8 cellular contexts compared by ENCODE assay signal in genomic region chr17:49193513-49194296, GRCh38. TPM values are rescaled to one million over a fixed set of nuclear protein-coding genes. Genes with fewer than 3 reads are reported as not detected.
DNase-seq lines count a peak whose midpoint lies in the region; ATAC-seq and TF ChIP-seq lines count a peak whose summit lies in the region.

No MANE protein-coding gene starts in this region.

- no peaks in the 10 kb centered on the region for H3F3A ChIP-seq in GM23248 (ENCODE audit: insufficient read depth)

- peak overlapping the region; percentile 93 for H2AFZ ChIP-seq in GM23248

- POLR2A ChIA-PET in CD8-positive, alpha-beta T cell (lab: Charles Lee): interaction anchor here (1.3 to 5.1 kb wide), 6 partner anchors 10 to 168 kb away, joined by 5 to 99 read pairs (median 19); partner anchors contain the start of genes ABI3, GNGT2, PHOSPHO1 and ZNF652

- no peak for ATAC-seq in CD8-positive, alpha-beta T cell
- no peak for ATAC-seq in HG02852 (IDR thresholded peaks at IDR 0.05; ENCODE audit: unreplicated experiment)

- no peaks in the 10 kb centered on the region for H3K79me2 ChIP-seq in GM23248 (ENCODE audit: insufficient read depth)

- no peaks in the 10 kb centered on the region for H4K20me1 ChIP-seq in GM23248 (ENCODE audit: insufficient read depth)

- H3K4me3 ChIP-seq in CD8-positive, alpha-beta T cell (ENCODE audit: low read depth, low read length): peak overlapping the region; percentile 68
- H3K4me3 ChIP-seq in GM23248: peak overlapping the region; percentile 87
- peak overlapping the region; percentile 78 to 87 for H3K4me3 ChIP-seq in right atrium auricular region

- H3K4me3 Mint-ChIP-seq in CD8-positive, alpha-beta T cell: peak overlapping the region; percentile 97

- H3K9me3 ChIP-seq in CD8-positive, alpha-beta T cell (ENCODE audit: low read length): no peaks in the 10 kb centered on the region
- H3K9me3 ChIP-seq in GM23248 (ENCODE audit: low read depth) (no peaks in the 10 kb centered on the region), right atrium auricular region (no peaks in the 10 kb centered on the region)

- no peaks in the 10 kb centered on the region for H3K9me2 ChIP-seq in GM23248 (ENCODE audit: insufficient read depth)

- peak overlapping the region; percentile 86 for H3K9ac ChIP-seq in GM23248

- H3K27ac ChIP-seq in CD8-positive, alpha-beta T cell (ENCODE audit: low read depth, low read length): peak overlapping the region; percentile 62
- H3K27ac ChIP-seq in GM23248 (peak overlapping the region; percentile 87), right atrium auricular region (peak overlapping the region; percentile 97 to 99)

- H3K4me2 ChIP-seq in GM23248 (ENCODE audit: unreplicated experiment): peak overlapping the region; percentile 79

- H3K4me1 Mint-ChIP-seq in CD8-positive, alpha-beta T cell (ENCODE audit: low read depth): peaks cover 29% of the 10 kb centered on the region

- in situ Hi-C loops in GM23248 (cut with MboI): no loop called here

- peaks cover 6% of the 10 kb centered on the region for H3K36me3 Mint-ChIP-seq in CD8-positive, alpha-beta T cell

- DNase-seq in CD8-positive, alpha-beta T cell: peak in 1 of 7 experiments; percentile 27
- DNase-seq in GM23248: peak; percentile 70
- peak; percentile 21 to 57 for DNase-seq in NOMO-1 (lab: John Stamatoyannopoulos, UW; ENCODE audit: unreplicated experiment in 2 of 2)
- peak in 49 of 56 donors; percentile 9 to 88 (median 56) for DNase-seq in amygdala (lab: John Stamatoyannopoulos, UW)
- DNase-seq in right atrium auricular region (ENCODE audit: low spot score): peak; percentile 69
- peak; percentile 76 for DNase-seq in pons (ENCODE audit: low spot score)
- no peak for DNase-seq in posterior vena cava (ENCODE audit: low spot score)

- CTCF ChIA-PET in CD8-positive, alpha-beta T cell (lab: Charles Lee): interaction anchor here (0.5 to 12.1 kb wide), 7 partner anchors 11 to 202 kb away, joined by 3 to 187 read pairs (median 11); partner anchors contain the start of gene PHOSPHO1

- H3K27me3 Mint-ChIP-seq in CD8-positive, alpha-beta T cell (ENCODE audit: low read depth): no peaks in the 10 kb centered on the region

- H3K27me3 ChIP-seq in CD8-positive, alpha-beta T cell (ENCODE audit: insufficient read depth, low read length): no peaks in the 10 kb centered on the region
- H3K27me3 ChIP-seq in GM23248 (replicated peaks; ENCODE audit: insufficient read depth): no peaks in the 10 kb centered on the region
- H3K27me3 ChIP-seq in right atrium auricular region: no peaks in the 10 kb centered on the region

- H3K27ac Mint-ChIP-seq in CD8-positive, alpha-beta T cell: peak overlapping the region; percentile 100

- intact Hi-C loops in CD8-positive, alpha-beta T cell (cut with DNase I, micrococcal nuclease): loop anchor here (1.0 to 10.0 kb wide), 8 partner anchors 16 to 751 kb away; partner anchors contain the start of genes PHB1 (in 1 of the 2), UBE2Z (in 1 of the 2) and ZNF652 (in 1 of the 2)
- intact Hi-C loops in posterior vena cava (cut with DNase I): loop anchor here in 1 of 2 donors (5.0 kb wide), 1 partner anchor 301 kb away; the partner anchor contains the start of gene ATP5MC1

- H3K4me1 ChIP-seq in CD8-positive, alpha-beta T cell (ENCODE audit: insufficient read depth, low read length): peaks cover 11% of the 10 kb centered on the region
- H3K4me1 ChIP-seq in GM23248 (ENCODE audit: insufficient read depth) (no peaks in the 10 kb centered on the region), right atrium auricular region (peaks cover 0 to 4% of the 10 kb centered on the region in 2 donors)

- TF ChIP-seq CTCF in CD8-positive, alpha-beta T cell (IDR thresholded peaks at IDR 0.05): no peak
- TF ChIP-seq CTCF in right atrium auricular region (IDR thresholded peaks at IDR 0.05): no peak

- no peaks in the 10 kb centered on the region for H3K36me3 ChIP-seq in CD8-positive, alpha-beta T cell (ENCODE audit: insufficient read depth, low read length)
- H3K36me3 ChIP-seq in GM23248 (ENCODE audit: low read depth) (no peaks in the 10 kb centered on the region), right atrium auricular region (no peaks in the 10 kb centered on the region)

- WGBS in GM23248 (ENCODE audit: low coverage in 1 of 2, low lambda C conversion rate in 2 of 2, missing lambda C conversion rate in 2 of 2), 2 experiments: 7% methylated on average over 21 of the region's 21 CpGs

- H3K9me3 Mint-ChIP-seq in CD8-positive, alpha-beta T cell: no peaks in the 10 kb centered on the region

RNA-seq across cellular contexts. Expression of gene GNGT2, which starts 16.7 kb away (rescaled TPM):
- 1 to 10 TPM; 3.7 to 4.1 TPM for total RNA-seq in CD8-positive, alpha-beta T cell
- not detected in 2 replicates for total RNA-seq in GM23248 (2014; rRNA removed; shearing (Covaris generic))
- not detected in 2 replicates for polyA plus RNA-seq in GM23248 (2016; fragmentation: Nextera tagmentation; extraction: Ambion mirVana)
- 1 to 10 TPM in 1 of 2 donors, under 1 TPM in 1; 0.90 to 1.4 TPM for total RNA-seq in right atrium auricular region
- total RNA-seq in posterior vena cava: 1 to 10 TPM; 2.1 to 2.3 TPM

RNA-seq across cellular contexts. Expression of gene ABI3, which starts 16.8 kb away (rescaled TPM):
- 10 to 100 TPM; 12.8 to 13.6 TPM for total RNA-seq in CD8-positive, alpha-beta T cell
- total RNA-seq in GM23248 (2014; rRNA removed; shearing (Covaris generic)): not detected in 2 replicates
- polyA plus RNA-seq in GM23248 (2016; fragmentation: Nextera tagmentation; extraction: Ambion mirVana): 0.37 TPM in 1 of 2 replicates, not detected in the other
- total RNA-seq in right atrium auricular region: 1 to 10 TPM; 6.7 to 8.2 TPM
- total RNA-seq in posterior vena cava: 10 to 100 TPM; 10.6 TPM

RNA-seq across cellular contexts. Expression of gene PHOSPHO1, which starts 36.9 kb away (rescaled TPM):
- not detected for total RNA-seq in CD8-positive, alpha-beta T cell
- total RNA-seq in GM23248 (2014; rRNA removed; shearing (Covaris generic)): not detected in 2 replicates
- not detected in 2 replicates for polyA plus RNA-seq in GM23248 (2016; fragmentation: Nextera tagmentation; extraction: Ambion mirVana)
- 1 to 10 TPM in 1 of 2 donors, under 1 TPM in 1; 0.56 to 2.2 TPM for total RNA-seq in right atrium auricular region
- total RNA-seq in posterior vena cava: 1 to 10 TPM in 1 of 2 donors, under 1 TPM in 1; 0.62 to 2.6 TPM
